15 cellular contexts compared by ENCODE assay signal in the genomic region with DNA sequence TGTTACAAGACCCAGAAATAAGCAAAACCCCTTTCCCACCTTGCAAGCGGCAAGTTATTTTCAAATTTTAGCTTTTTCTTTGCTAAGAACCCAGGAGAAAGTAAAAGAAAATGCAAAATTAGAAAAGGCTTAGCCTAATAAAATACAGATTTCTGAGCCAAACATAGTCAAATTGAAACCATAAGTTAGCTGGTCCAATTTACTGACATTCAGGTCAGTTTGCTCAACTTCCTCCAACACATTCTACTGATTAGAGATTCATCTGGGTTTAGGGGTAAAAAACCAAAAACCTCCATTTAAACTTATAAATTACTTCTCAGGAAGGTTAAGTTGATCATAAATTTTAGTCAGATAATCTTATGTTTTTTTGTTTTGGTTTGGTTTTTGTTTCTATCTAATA.
A peak's percentile ranks its signal among the peaks of the same experiment; 100 is the strongest.
DNase-seq lines count a peak whose midpoint lies in the region; ATAC-seq and TF ChIP-seq lines count a peak whose summit lies in the region.
"Had no signal": no experiment of that assay in that cellular context is flagged by ENCODE, and none has a peak within 500 bp of the region (broad histone marks: within the 10 kb centered on the region; RNA-seq: fewer than 3 reads in every experiment).

No MANE protein-coding gene starts in this region.

- no peak overlapping the region for H3K9ac ChIP-seq in adipocyte (ENCODE audit: low read length)
- H3K9ac ChIP-seq: BLaER1 treated with 17β-estradiol and CSF1 and Interleukin-3, amounts not matched to agents 10 nM and 100 nM had no signal

- no peak for TF ChIP-seq POLR2A in vagina (IDR thresholded peaks at IDR 0.05)

- H3K9me3 Mint-ChIP-seq in CD4-positive, alpha-beta memory T cell: peaks cover 0 to 7% (median 3%) of the 10 kb centered on the region in 8 donors

- no peaks in the 10 kb centered on the region for H3K9me3 ChIP-seq in adipocyte (ENCODE audit: control insufficient read depth, low read length)
- H3K9me3 ChIP-seq in vagina: no peaks in the 10 kb centered on the region
- no peaks in the 10 kb centered on the region for H3K9me3 ChIP-seq in CD4-positive, alpha-beta memory T cell (ENCODE audit: control insufficient read depth in 1 of 2, low read length in 2 of 2)
- H3K9me3 ChIP-seq: A549; BLaER1 treated with 17β-estradiol and CSF1 and Interleukin-3, amounts not matched to agents 10 nM and 100 nM had no signal

- no peaks in the 10 kb centered on the region for H3K4me1 Mint-ChIP-seq in CD4-positive, alpha-beta memory T cell
- H3K4me1 Mint-ChIP-seq: CD8-positive, alpha-beta memory T cell had no signal

- no peaks in the 10 kb centered on the region for H3K4me1 ChIP-seq in adipocyte (ENCODE audit: control insufficient read depth, insufficient read depth, low read length)
- no peaks in the 10 kb centered on the region for H3K4me1 ChIP-seq in vagina
- H3K4me1 ChIP-seq in CD4-positive, alpha-beta memory T cell (ENCODE audit: insufficient read depth, low read length): no peaks in the 10 kb centered on the region
- H3K4me1 ChIP-seq: A549 had no signal

- TF ChIP-seq CTCF in AG09309 (IDR thresholded peaks at IDR 0.05; ENCODE audit: control insufficient read depth, insufficient read depth, low read depth, low read length, missing control alignments): no peak
- TF ChIP-seq CTCF in fibroblast of mammary gland (conservative IDR thresholded peaks at IDR 0.05; ENCODE audit: control insufficient read depth, insufficient read depth, low read depth, low read length): no peak
- no peak for TF ChIP-seq CTCF in vagina (IDR thresholded peaks at IDR 0.05)

- H3K36me3 ChIP-seq in adipocyte (ENCODE audit: control insufficient read depth, insufficient read depth, low read length, severe bottlenecking) (no peaks in the 10 kb centered on the region), vagina (no peaks in the 10 kb centered on the region)
- H3K36me3 ChIP-seq in CD4-positive, alpha-beta memory T cell (ENCODE audit: insufficient read depth, low read length): no peaks in the 10 kb centered on the region
- H3K36me3 ChIP-seq: BLaER1 treated with 17β-estradiol and CSF1 and Interleukin-3, amounts not matched to agents 10 nM and 100 nM had no signal

- H3K4me3 ChIP-seq in AG09309 (ENCODE audit: control insufficient read depth, low read depth, low read length) (no peak overlapping the region), adipocyte (ENCODE audit: low read length) (no peak overlapping the region), fibroblast of mammary gland (ENCODE audit: control insufficient read depth, low read depth, low read length) (no peak overlapping the region), vagina (no peak overlapping the region)
- H3K4me3 ChIP-seq in CD4-positive, alpha-beta memory T cell (ENCODE audit: low read length in 2 of 2): no peak overlapping the region
- H3K4me3 ChIP-seq: A549; BLaER1 treated with 17β-estradiol and CSF1 and Interleukin-3, amounts not matched to agents 10 nM and 100 nM had no signal

- H3K4me3 Mint-ChIP-seq in CD4-positive, alpha-beta memory T cell: no peak overlapping the region
- H3K4me3 Mint-ChIP-seq: CD8-positive, alpha-beta memory T cell had no signal

- no peaks in the 10 kb centered on the region for H3K36me3 Mint-ChIP-seq in CD4-positive, alpha-beta memory T cell
- H3K36me3 Mint-ChIP-seq: CD8-positive, alpha-beta memory T cell had no signal

- CTCF ChIA-PET in CD4-positive, alpha-beta memory T cell (lab: Charles Lee; ENCODE audit: partially characterized antibody): no interaction called here

- intact Hi-C loops in vagina (cut with DNase I): no loop called here
- intact Hi-C loops in CD4-positive, alpha-beta memory T cell (cut with micrococcal nuclease): no loop called here

- no peak for ATAC-seq in HG02588 (IDR thresholded peaks at IDR 0.05; ENCODE audit: unreplicated experiment)
- ATAC-seq: A549 had no signal

- H3K27ac ChIP-seq in vagina: peak overlapping the region; percentile 30
- no peak overlapping the region for H3K27ac ChIP-seq in CD4-positive, alpha-beta memory T cell (ENCODE audit: low read depth, low read length)
- H3K27ac ChIP-seq: 22Rv1; A549; BLaER1 treated with 17β-estradiol and CSF1 and Interleukin-3, amounts not matched to agents 10 nM and 100 nM had no signal

- H3K27me3 Mint-ChIP-seq in CD4-positive, alpha-beta memory T cell: no peaks in the 10 kb centered on the region
- H3K27me3 Mint-ChIP-seq: CD8-positive, alpha-beta memory T cell had no signal

- DNase-seq in AG09309 (ENCODE audit: low read depth) (peak; percentile 11), adipocyte (ENCODE audit: low read depth) (peak; percentile 32), fibroblast of mammary gland (ENCODE audit: low read depth) (peak; percentile 3), vagina (ENCODE audit: extremely low spot score in 2 of 2) (no peak), hypothalamus (lab: John Stamatoyannopoulos, UW) (no peak)
- DNase-seq in CD4-positive, alpha-beta memory T cell: no peak
- DNase-seq: CD8-positive, alpha-beta memory T cell; COR-L47; DMS 273 treated with DMSO at 0.1 percent for 48 hours; GOT3; H7 had no signal

- H3K27ac Mint-ChIP-seq in CD4-positive, alpha-beta memory T cell: no peak overlapping the region
- H3K27ac Mint-ChIP-seq: CD8-positive, alpha-beta memory T cell had no signal

- POLR2A ChIA-PET in CD4-positive, alpha-beta memory T cell (lab: Charles Lee; ENCODE audit: partially characterized antibody): no interaction called here

- H3K27me3 ChIP-seq in adipocyte (replicated peaks; ENCODE audit: control insufficient read depth, insufficient read depth, low read length) (no peaks in the 10 kb centered on the region), vagina (no peaks in the 10 kb centered on the region)
- no peaks in the 10 kb centered on the region for H3K27me3 ChIP-seq in CD4-positive, alpha-beta memory T cell (ENCODE audit: insufficient read depth, low read length)
- H3K27me3 ChIP-seq: BLaER1 treated with 17β-estradiol and CSF1 and Interleukin-3, amounts not matched to agents 10 nM and 100 nM had no signal

Comparison
In these comparisons a context has a peak if more than half of its experiments do, and no peak if none do; other contexts are left out.
1. DNase-seq: peak in AG09309 (single experiment), adipocyte (single experiment) and fibroblast of mammary gland (single experiment); none in vagina (0 of 2), hypothalamus (0 of 51) and CD4-positive, alpha-beta memory T cell (0 of 5).